ENCODE assay signal across 19 cellular contexts in the genomic region with DNA sequence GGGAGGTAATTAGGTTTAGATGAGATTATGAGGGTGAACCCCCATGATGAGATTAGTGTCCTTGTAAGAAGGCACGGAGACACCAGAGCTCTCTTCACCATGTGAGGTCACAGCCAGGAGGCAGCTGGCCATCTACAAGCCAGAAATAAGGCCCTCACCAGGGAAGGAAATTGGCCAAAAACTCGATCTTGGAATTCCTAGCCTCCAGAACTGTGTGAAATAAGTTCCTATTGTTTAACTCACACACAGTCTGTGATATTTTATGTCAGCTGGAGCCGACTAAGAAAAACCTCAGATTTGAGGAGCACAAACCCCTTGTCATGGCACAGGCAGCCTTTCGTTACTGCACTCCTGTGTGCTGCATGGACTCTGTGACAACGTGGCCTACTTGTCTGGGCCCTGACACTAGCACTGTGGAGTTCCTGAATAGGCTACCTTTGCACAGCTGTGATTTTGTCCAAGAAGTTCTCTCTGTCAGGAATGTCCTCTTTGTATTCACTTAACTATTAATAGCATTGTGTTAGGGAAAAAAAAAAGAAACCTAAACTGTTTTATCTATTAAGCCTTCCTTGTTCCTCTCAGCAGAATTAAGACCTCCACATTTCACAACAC.
DNase-seq lines count a peak whose midpoint lies in the region; ATAC-seq and TF ChIP-seq lines count a peak whose summit lies in the region.
"Had no signal": no experiment of that assay in that cellular context is flagged by ENCODE, and none has a peak within 500 bp of the region (broad histone marks: within the 10 kb centered on the region; RNA-seq: fewer than 3 reads in every experiment).

No MANE protein-coding gene starts in this region.

- DNase-seq in Right ventricle myocardium superior (no peak), cardiac septum (ENCODE audit: low spot score) (no peak), astrocyte of the hippocampus (ENCODE audit: low read depth, low spot score) (peak; percentile 53), left ventricle myocardium inferior (no peak), sigmoid colon (no peak), NCI-H748 (lab: John Stamatoyannopoulos, UW; ENCODE audit: unreplicated experiment) (no peak), esophagus squamous epithelium (lab: John Stamatoyannopoulos, UW) (no peak)
- DNase-seq: BE2C; CD4-positive, CD25-positive, alpha-beta regulatory T cell; DMS153; NCI-H1092; NCI-H1436 treated with DMSO at 0.1 percent for 48 hours; NCI-H2029; NCI-H345; NCI-H524 treated with DMSO at 0.1 percent for 48 hours; SHP77; SK-N-SH had no signal

- ATAC-seq in Right ventricle myocardium superior (ENCODE audit: poor library complexity) (peak; percentile 70), GM21786 (IDR thresholded peaks at IDR 0.05; ENCODE audit: unreplicated experiment) (no peak)

- H3K36me3 ChIP-seq in left ventricle myocardium inferior = no peaks in the 10 kb centered on the region
- H3K36me3 ChIP-seq in sigmoid colon = no peaks in the 10 kb centered on the region
- H3K36me3 ChIP-seq in esophagus squamous epithelium = no peaks in the 10 kb centered on the region
- H3K36me3 ChIP-seq: BE2C, HAP-1 had no signal

- no peak for TF ChIP-seq EP300 in sigmoid colon (IDR thresholded peaks at IDR 0.05)

- peaks cover 8% of the 10 kb centered on the region for H3K4me1 ChIP-seq in left ventricle myocardium inferior
- H3K4me1 ChIP-seq in sigmoid colon = peaks cover 0 to 13% (median 10%) of the 10 kb centered on the region in 4 donors
- H3K4me1 ChIP-seq in esophagus squamous epithelium = no peaks in the 10 kb centered on the region
- H3K4me1 ChIP-seq: HAP-1 had no signal

- WGBS in sigmoid colon, 2 donors = 58 to 65% methylated on average over 5 of the region's 5 CpGs
- WGBS in esophagus squamous epithelium, 2 donors = 32 to 41% methylated on average over 5 of the region's 5 CpGs

- TF ChIP-seq CTCF in left ventricle myocardium inferior (IDR thresholded peaks at IDR 0.05; ENCODE audit: borderline replicate concordance) (no peak), sigmoid colon (IDR thresholded peaks at IDR 0.05) (no peak), esophagus squamous epithelium (IDR thresholded peaks at IDR 0.05) (no peak)

- peak overlapping the region; percentile 46 for H3K27ac ChIP-seq in left ventricle myocardium inferior (replicated peaks)
- peak overlapping the region; percentile 37 to 57 (median 44) for H3K27ac ChIP-seq in sigmoid colon
- no peak overlapping the region for H3K27ac ChIP-seq in esophagus squamous epithelium

- H3K4me3 ChIP-seq in left ventricle myocardium inferior = no peak overlapping the region
- H3K4me3 ChIP-seq in sigmoid colon = no peak overlapping the region
- H3K4me3 ChIP-seq in esophagus squamous epithelium = no peak overlapping the region
- H3K4me3 ChIP-seq: HAP-1 had no signal

- TF ChIP-seq POLR2A in sigmoid colon (IDR thresholded peaks at IDR 0.05) (no peak), esophagus squamous epithelium (IDR thresholded peaks at IDR 0.05) (no peak)

- H3K27me3 ChIP-seq in left ventricle myocardium inferior (ENCODE audit: low read depth) (no peaks in the 10 kb centered on the region), sigmoid colon (no peaks in the 10 kb centered on the region), esophagus squamous epithelium (no peaks in the 10 kb centered on the region)
- H3K27me3 ChIP-seq: BE2C had no signal

- no peaks in the 10 kb centered on the region for H3K9me3 ChIP-seq in left ventricle myocardium inferior (replicated peaks)
- H3K9me3 ChIP-seq in sigmoid colon = no peaks in the 10 kb centered on the region
- no peaks in the 10 kb centered on the region for H3K9me3 ChIP-seq in esophagus squamous epithelium
- H3K9me3 ChIP-seq: BE2C, HAP-1, SK-N-SH had no signal

- intact Hi-C loops in Right ventricle myocardium superior (cut with DNase I) (no loop called here), cardiac septum (cut with DNase I) (no loop called here), left ventricle myocardium inferior (cut with micrococcal nuclease) (no loop called here), sigmoid colon (cut with DNase I) (no loop called here), esophagus squamous epithelium (cut with DNase I) (no loop called here)

Comparison
In these comparisons a context has a peak if more than half of its experiments do, and no peak if none do; other contexts are left out.
1. H3K27ac ChIP-seq: peak in left ventricle myocardium inferior (single experiment) and sigmoid colon (4 of 4); none in esophagus squamous epithelium (0 of 4).